In the genomic region with DNA sequence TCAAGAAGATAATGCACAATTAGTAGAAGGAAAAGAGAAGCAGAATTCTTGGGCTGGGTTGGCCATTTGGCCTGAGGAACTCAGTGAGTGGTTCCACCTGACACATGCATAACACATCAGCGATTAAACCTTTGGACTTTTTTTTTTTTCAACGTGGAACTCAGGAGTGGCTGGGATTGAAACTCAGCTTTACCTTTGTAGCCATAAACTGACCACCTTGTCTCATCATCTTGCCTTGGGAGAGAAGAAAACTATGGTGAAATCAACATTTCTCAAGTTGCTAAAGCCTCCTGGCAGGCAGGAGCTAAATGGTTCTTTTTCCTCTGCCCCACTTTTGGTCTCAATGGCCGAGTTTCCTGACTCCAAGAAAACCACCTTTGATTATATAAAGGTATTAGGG, we compare ENCODE assay signal across 8 cellular contexts. TPM values are rescaled to one million over a fixed set of nuclear protein-coding genes. Genes with fewer than 3 reads are reported as not detected.
DNase-seq lines count a peak whose midpoint lies in the region; ATAC-seq and TF ChIP-seq lines count a peak whose summit lies in the region.

No MANE protein-coding gene starts in this region.

- H3K27me3 ChIP-seq in brain microvascular endothelial cell (replicated peaks), result no peaks in the 10 kb centered on the region
- no peaks in the 10 kb centered on the region for H3K27me3 ChIP-seq in liver (ENCODE audit: control insufficient read depth in 4 of 4, insufficient read depth in 4 of 4, low read length in 3 of 4)

- H3K9ac ChIP-seq in liver (ENCODE audit: low read depth in 1 of 2, low read length in 2 of 2), result peak overlapping the region; percentile 69 to 92

- H3K9me3 ChIP-seq in liver (ENCODE audit: control insufficient read depth in 4 of 4, low read length in 3 of 4), result no peaks in the 10 kb centered on the region

- H3K36me3 Mint-ChIP-seq in activated T-cell treated with anti-CD3 and anti-CD28 coated beads, Interleukin-2, amount 50 U/mL, for 24 hours (ENCODE audit: low read depth), result no peaks in the 10 kb centered on the region
- H3K36me3 Mint-ChIP-seq in type B pancreatic cell, result no peaks in the 10 kb centered on the region

- TF ChIP-seq CTCF in brain microvascular endothelial cell (IDR thresholded peaks at IDR 0.05; ENCODE audit: low read depth, low read length, missing control alignments), result no peak
- TF ChIP-seq CTCF in liver (IDR thresholded peaks at IDR 0.05; ENCODE audit: low read depth, low read length, missing input control), result no peak
- TF ChIP-seq CTCF in type B pancreatic cell (conservative IDR thresholded peaks at IDR 0.05), result no peak

- H3K4me1 ChIP-seq in liver (ENCODE audit: control insufficient read depth in 4 of 4, insufficient read depth in 4 of 4, low read length in 3 of 4), result peaks cover 4 to 31% (median 19%) of the 10 kb centered on the region in 4 donors

- in situ Hi-C loops in brain microvascular endothelial cell (cut with HindIII; ENCODE audit: low pct_ligation_motif_present, low sequenced_read_pairs), result no loop called here

- TF ChIP-seq RAD21 in liver (IDR thresholded peaks at IDR 0.05), result no peak

- no peaks in the 10 kb centered on the region for H3K9me3 Mint-ChIP-seq in activated T-cell treated with anti-CD3 and anti-CD28 coated beads, Interleukin-2, amount 50 U/mL, for 24 hours
- H3K9me3 Mint-ChIP-seq in type B pancreatic cell, result no peaks in the 10 kb centered on the region

- H3K4me3 ChIP-seq in brain microvascular endothelial cell (ENCODE audit: low read depth, low read length) (peak overlapping the region; percentile 64), liver (ENCODE audit: low read depth in 1 of 3, low read length in 3 of 3) (peak overlapping the region; percentile 35 to 91 (median 56))

- WGBS in liver, result 16% methylated on average over 3 of the region's 3 CpGs

- ATAC-seq in HG02642 (IDR thresholded peaks at IDR 0.05; ENCODE audit: poor library complexity, unreplicated experiment), result no peak
- ATAC-seq in HG02981 (IDR thresholded peaks at IDR 0.05; ENCODE audit: unreplicated experiment), result no peak

- H3K27me3 Mint-ChIP-seq in activated T-cell treated with anti-CD3 and anti-CD28 coated beads, Interleukin-2, amount 50 U/mL, for 24 hours, result no peaks in the 10 kb centered on the region
- H3K27me3 Mint-ChIP-seq in type B pancreatic cell, result no peaks in the 10 kb centered on the region

- H3K4me3 Mint-ChIP-seq in activated T-cell treated with anti-CD3 and anti-CD28 coated beads, Interleukin-2, amount 50 U/mL, for 24 hours, result peak overlapping the region; percentile 74
- H3K4me3 Mint-ChIP-seq in type B pancreatic cell, result peak overlapping the region; percentile 86

- H3K27ac ChIP-seq in brain microvascular endothelial cell (no peak overlapping the region), liver (ENCODE audit: low read depth in 1 of 2, low read length in 2 of 2) (peak overlapping the region; percentile 96)

- peaks cover 45% of the 10 kb centered on the region for H3K4me1 Mint-ChIP-seq in activated T-cell treated with anti-CD3 and anti-CD28 coated beads, Interleukin-2, amount 50 U/mL, for 24 hours (ENCODE audit: low read depth)
- peaks cover 21% of the 10 kb centered on the region for H3K4me1 Mint-ChIP-seq in type B pancreatic cell (ENCODE audit: unreplicated experiment)

- no peak for DNase-seq in activated T-cell treated with anti-CD3 and anti-CD28 coated beads, Interleukin-2, amount 50 U/mL, for 24 hours
- DNase-seq in activated T-cell treated with anti-CD3 and anti-CD28 coated beads, Interleukin-2, amount 50 U/mL, for 48 hours, result no peak
- DNase-seq in brain microvascular endothelial cell, result no peak
- DNase-seq in type B pancreatic cell (ENCODE audit: extremely low spot score, unreplicated experiment), result no peak
- DNase-seq in EL, result no peak

- H3K27ac Mint-ChIP-seq in activated T-cell treated with anti-CD3 and anti-CD28 coated beads, Interleukin-2, amount 50 U/mL, for 24 hours, result peak overlapping the region; percentile 84
- peak overlapping the region; percentile 94 for H3K27ac Mint-ChIP-seq in type B pancreatic cell

- H3K36me3 ChIP-seq in brain microvascular endothelial cell (replicated peaks) (no peaks in the 10 kb centered on the region), liver (ENCODE audit: control insufficient read depth in 4 of 4, insufficient read depth in 3 of 4, low read depth in 1 of 4, low read length in 3 of 4) (peaks cover 0 to 2% (median 0%) of the 10 kb centered on the region in 4 donors)

TF ChIP-seq in liver, 16 proteins besides CTCF, POLR2A, EP300 and RAD21:
- TF ChIP-seq, protein P1, sequence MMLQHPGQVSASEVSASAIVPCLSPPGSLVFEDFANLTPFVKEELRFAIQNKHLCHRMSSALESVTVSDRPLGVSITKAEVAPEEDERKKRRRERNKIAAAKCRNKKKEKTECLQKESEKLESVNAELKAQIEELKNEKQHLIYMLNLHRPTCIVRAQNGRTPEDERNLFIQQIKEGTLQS (IDR thresholded peaks at IDR 0.05), result no peak
- TF ChIP-seq RXRA (IDR thresholded peaks at IDR 0.05), result peak in 1 of 2 donors; percentile 19
- TF ChIP-seq TAF1 (conservative IDR thresholded peaks at IDR 0.05), result no peak
- TF ChIP-seq, protein P2, sequence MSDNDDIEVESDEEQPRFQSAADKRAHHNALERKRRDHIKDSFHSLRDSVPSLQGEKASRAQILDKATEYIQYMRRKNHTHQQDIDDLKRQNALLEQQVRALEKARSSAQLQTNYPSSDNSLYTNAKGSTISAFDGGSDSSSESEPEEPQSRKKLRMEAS (IDR thresholded peaks at IDR 0.05), result no peak
- TF ChIP-seq YY1 (IDR thresholded peaks at IDR 0.05), result peak; percentile 50
- no peak for TF ChIP-seq FOXA1 (IDR thresholded peaks at IDR 0.05)
- TF ChIP-seq EGR1 (IDR thresholded peaks at IDR 0.05; ENCODE audit: low read depth in 2 of 2), result no peak
- TF ChIP-seq NR2F2 (IDR thresholded peaks at IDR 0.05), result no peak
- peak; percentile 63 to 75 for TF ChIP-seq HNF4A (conservative IDR thresholded peaks at IDR 0.05)
- TF ChIP-seq SP1 (IDR thresholded peaks at IDR 0.05), result peak; percentile 61
- TF ChIP-seq GABPA (IDR thresholded peaks at IDR 0.05 in 1 of 2, conservative IDR thresholded peaks at IDR 0.05 in 1 of 2), result no peak
- TF ChIP-seq FOXA2 (IDR thresholded peaks at IDR 0.05), result no peak
- TF ChIP-seq, protein P3, sequence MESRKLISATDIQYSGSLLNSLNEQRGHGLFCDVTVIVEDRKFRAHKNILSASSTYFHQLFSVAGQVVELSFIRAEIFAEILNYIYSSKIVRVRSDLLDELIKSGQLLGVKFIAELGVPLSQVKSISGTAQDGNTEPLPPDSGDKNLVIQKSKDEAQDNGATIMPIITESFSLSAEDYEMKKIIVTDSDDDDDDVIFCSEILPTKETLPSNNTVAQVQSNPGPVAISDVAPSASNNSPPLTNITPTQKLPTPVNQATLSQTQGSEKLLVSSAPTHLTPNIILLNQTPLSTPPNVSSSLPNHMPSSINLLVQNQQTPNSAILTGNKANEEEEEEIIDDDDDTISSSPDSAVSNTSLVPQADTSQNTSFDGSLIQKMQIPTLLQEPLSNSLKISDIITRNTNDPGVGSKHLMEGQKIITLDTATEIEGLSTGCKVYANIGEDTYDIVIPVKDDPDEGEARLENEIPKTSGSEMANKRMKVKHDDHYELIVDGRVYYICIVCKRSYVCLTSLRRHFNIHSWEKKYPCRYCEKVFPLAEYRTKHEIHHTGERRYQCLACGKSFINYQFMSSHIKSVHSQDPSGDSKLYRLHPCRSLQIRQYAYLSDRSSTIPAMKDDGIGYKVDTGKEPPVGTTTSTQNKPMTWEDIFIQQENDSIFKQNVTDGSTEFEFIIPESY (IDR thresholded peaks at IDR 0.05), result no peak
- no peak for TF ChIP-seq HNF4G (IDR thresholded peaks at IDR 0.05)
- TF ChIP-seq, protein P4, sequence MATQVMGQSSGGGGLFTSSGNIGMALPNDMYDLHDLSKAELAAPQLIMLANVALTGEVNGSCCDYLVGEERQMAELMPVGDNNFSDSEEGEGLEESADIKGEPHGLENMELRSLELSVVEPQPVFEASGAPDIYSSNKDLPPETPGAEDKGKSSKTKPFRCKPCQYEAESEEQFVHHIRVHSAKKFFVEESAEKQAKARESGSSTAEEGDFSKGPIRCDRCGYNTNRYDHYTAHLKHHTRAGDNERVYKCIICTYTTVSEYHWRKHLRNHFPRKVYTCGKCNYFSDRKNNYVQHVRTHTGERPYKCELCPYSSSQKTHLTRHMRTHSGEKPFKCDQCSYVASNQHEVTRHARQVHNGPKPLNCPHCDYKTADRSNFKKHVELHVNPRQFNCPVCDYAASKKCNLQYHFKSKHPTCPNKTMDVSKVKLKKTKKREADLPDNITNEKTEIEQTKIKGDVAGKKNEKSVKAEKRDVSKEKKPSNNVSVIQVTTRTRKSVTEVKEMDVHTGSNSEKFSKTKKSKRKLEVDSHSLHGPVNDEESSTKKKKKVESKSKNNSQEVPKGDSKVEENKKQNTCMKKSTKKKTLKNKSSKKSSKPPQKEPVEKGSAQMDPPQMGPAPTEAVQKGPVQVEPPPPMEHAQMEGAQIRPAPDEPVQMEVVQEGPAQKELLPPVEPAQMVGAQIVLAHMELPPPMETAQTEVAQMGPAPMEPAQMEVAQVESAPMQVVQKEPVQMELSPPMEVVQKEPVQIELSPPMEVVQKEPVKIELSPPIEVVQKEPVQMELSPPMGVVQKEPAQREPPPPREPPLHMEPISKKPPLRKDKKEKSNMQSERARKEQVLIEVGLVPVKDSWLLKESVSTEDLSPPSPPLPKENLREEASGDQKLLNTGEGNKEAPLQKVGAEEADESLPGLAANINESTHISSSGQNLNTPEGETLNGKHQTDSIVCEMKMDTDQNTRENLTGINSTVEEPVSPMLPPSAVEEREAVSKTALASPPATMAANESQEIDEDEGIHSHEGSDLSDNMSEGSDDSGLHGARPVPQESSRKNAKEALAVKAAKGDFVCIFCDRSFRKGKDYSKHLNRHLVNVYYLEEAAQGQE (IDR thresholded peaks at IDR 0.05), result no peak
- TF ChIP-seq JUND (IDR thresholded peaks at IDR 0.05), result no peak

RNA-seq across cellular contexts. Expression of a gene that starts 16.3 kb away (rescaled TPM):
- under 1 TPM in 1 of 2 donors, not detected in 1; 0.92 TPM for total RNA-seq in liver
- polyA plus RNA-seq in liver, result under 1 TPM in 1 of 2 donors, not detected in 1; 0.24 TPM
- total RNA-seq in type B pancreatic cell (ENCODE audit: low replicate concordance), result not detected in 2 replicates
